In the genomic region with DNA sequence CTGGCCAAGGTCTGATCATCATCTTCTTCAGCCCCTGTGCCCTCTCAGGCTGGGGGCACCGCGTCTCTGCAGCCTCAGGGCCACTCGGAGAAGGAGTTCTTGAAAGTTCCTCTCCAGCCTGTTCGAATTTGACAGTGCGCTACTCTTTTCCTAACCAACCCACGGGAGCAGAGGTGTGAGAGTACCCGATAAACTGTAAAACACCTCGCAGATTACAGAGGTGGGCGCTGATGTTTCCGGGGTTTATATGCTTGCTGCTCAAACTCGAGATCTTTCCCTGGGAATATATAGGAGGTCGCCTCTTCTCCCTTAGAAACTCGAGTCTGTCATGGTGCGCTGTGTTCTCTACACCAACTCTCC, we compare ENCODE assay signal across 8 cellular contexts. TPM values are rescaled to one million over a fixed set of nuclear protein-coding genes. Genes with fewer than 3 reads are reported as not detected.
DNase-seq lines count a peak whose midpoint lies in the region; ATAC-seq and TF ChIP-seq lines count a peak whose summit lies in the region.

No MANE protein-coding gene starts in this region.

- peak overlapping the region; percentile 89 for H3K27ac ChIP-seq in upper lobe of right lung

- H3K27me3 ChIP-seq in upper lobe of right lung = no peaks in the 10 kb centered on the region

- no peak for TF ChIP-seq CTCF in cardiac fibroblast (IDR thresholded peaks at IDR 0.05; ENCODE audit: low read depth, low read length)
- no peak for TF ChIP-seq CTCF in lower leg skin (IDR thresholded peaks at IDR 0.05)
- TF ChIP-seq CTCF in upper lobe of right lung (IDR thresholded peaks at IDR 0.05) = no peak

- 0% methylated on average over 14 of the region's 14 CpGs for WGBS in lower leg skin, 2 donors

- DNase-seq in activated CD4-positive, CD25-positive, alpha-beta regulatory T cell (lab: John Stamatoyannopoulos, UW) = no peak
- no peak for DNase-seq in Jurkat, Clone E6-1 (ENCODE audit: low read depth, low spot score)
- DNase-seq in cardiac fibroblast (ENCODE audit: low read depth in 2 of 2) (peak; percentile 5), lower leg skin (ENCODE audit: low spot score in 2 of 2) (no peak), upper lobe of right lung (no peak), medulla oblongata (ENCODE audit: extremely low spot score) (no peak), Ammon's horn (ENCODE audit: low spot score) (no peak)

- H3K9me3 ChIP-seq in upper lobe of right lung = no peaks in the 10 kb centered on the region

- no peak for TF ChIP-seq POLR2A in lower leg skin (IDR thresholded peaks at IDR 0.05)

- peak; percentile 7 to 14 for ATAC-seq in activated CD4-positive, CD25-positive, alpha-beta regulatory T cell treated with anti-CD3 and anti-CD28 coated beads, Interleukin-2, amount 50 U/mL, for 24 hours
- peak; percentile 17 for ATAC-seq in upper lobe of right lung

- peak overlapping the region; percentile 91 for H3K4me3 ChIP-seq in Jurkat, Clone E6-1 (ENCODE audit: low read length)
- peak overlapping the region; percentile 93 to 95 for H3K4me3 ChIP-seq in cardiac fibroblast (replicated peaks in 1 of 2; ENCODE audit: low read depth in 2 of 2, low read length in 2 of 2)
- H3K4me3 ChIP-seq in lower leg skin (ENCODE audit: low read depth, poor library complexity, severe bottlenecking) = peak overlapping the region; percentile 80
- H3K4me3 ChIP-seq in upper lobe of right lung = peak overlapping the region; percentile 71

- H3K4me1 ChIP-seq in upper lobe of right lung = peaks cover 10% of the 10 kb centered on the region

- intact Hi-C loops in lower leg skin (cut with DNase I; ENCODE audit: low total_unique reads) = no loop called here
- intact Hi-C loops in upper lobe of right lung (cut with DNase I) = no loop called here

- peaks cover 5% of the 10 kb centered on the region for H3K36me3 ChIP-seq in upper lobe of right lung

RNA-seq across cellular contexts. Expression of a gene that starts 0.5 kb away (rescaled TPM):
- 39.4 TPM for polyA plus RNA-seq in Jurkat, Clone E6-1 (2012; ENCODE audit: insufficient read depth, insufficient read length)
- total RNA-seq in lower leg skin (10 to 100 TPM; 27.8 to 31.8 (median 29.3) TPM), upper lobe of right lung (31.3 TPM)

RNA-seq across cellular contexts. Expression of a gene that starts 57.2 kb away (rescaled TPM):
- polyA plus RNA-seq in Jurkat, Clone E6-1 (2012; ENCODE audit: insufficient read depth, insufficient read length) = 867 TPM
- total RNA-seq in lower leg skin = 100 to 1,000 TPM; 380 to 450 (median 415) TPM
- 801 TPM for total RNA-seq in upper lobe of right lung

RNA-seq across cellular contexts. Expression of a gene that starts 58.0 kb away (rescaled TPM):
- not detected for polyA plus RNA-seq in Jurkat, Clone E6-1 (2012; ENCODE audit: insufficient read depth, insufficient read length)
- total RNA-seq in lower leg skin (10 to 100 TPM in 1 of 4 donors, 1 to 10 TPM in 3; 2.0 to 10.9 (median 4.0) TPM), upper lobe of right lung (18.0 TPM)

Comparison
In these comparisons a context has a peak if more than half of its experiments do, and no peak if none do; other contexts are left out.
1. DNase-seq: peak in cardiac fibroblast (2 of 2); none in activated CD4-positive, CD25-positive, alpha-beta regulatory T cell (0 of 4), Jurkat, Clone E6-1 (single experiment), lower leg skin (0 of 2), upper lobe of right lung (single experiment), medulla oblongata (single experiment) and Ammon's horn (single experiment).
2. Peak in every context shown above with its lines, with median percentiles within 50 percentile points of each other: H3K4me3 ChIP-seq.